15 cellular contexts compared by ENCODE assay signal in the genomic region with DNA sequence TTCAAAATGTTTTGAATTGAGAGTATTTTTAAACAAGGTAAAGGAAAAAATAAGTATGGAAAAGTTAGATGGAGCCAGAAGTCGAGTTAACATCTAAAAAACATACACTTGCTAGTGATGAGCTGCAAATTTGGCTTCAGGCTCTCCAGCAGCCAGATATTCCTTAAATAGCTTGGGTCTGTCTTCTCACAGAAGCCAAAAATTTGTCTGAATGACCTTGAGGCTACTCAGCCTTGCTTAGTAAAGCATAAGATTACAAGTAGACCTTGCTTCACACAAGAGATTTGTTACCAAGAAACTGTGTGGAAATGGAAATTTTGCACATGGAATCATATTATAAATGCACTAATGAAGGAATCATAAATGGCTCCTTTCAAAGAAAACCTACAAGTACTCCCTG. TPM values are rescaled to one million over a fixed set of nuclear protein-coding genes. Genes with fewer than 3 reads are reported as not detected.
"Had no signal": no experiment of that assay in that cellular context is flagged by ENCODE, and none has a peak within 500 bp of the region (broad histone marks: within the 10 kb centered on the region; RNA-seq: fewer than 3 reads in every experiment).

No MANE protein-coding gene starts in this region.

- H3K27ac ChIP-seq: neural progenitor cell had no signal

- H3K9ac ChIP-seq: neural progenitor cell had no signal

- H3K36me3 ChIP-seq: neural progenitor cell, ovary had no signal

- H3K9me3 ChIP-seq: ovary had no signal

- H3K27me3 ChIP-seq: neural progenitor cell, ovary had no signal

- DNase-seq: activated CD4-positive, alpha-beta T cell treated with anti-CD3 and anti-CD28 coated beads for 1 hour; activated CD4-positive, alpha-beta T cell treated with anti-CD3 and anti-CD28 coated beads, Interleukin-2, amount 50 U/mL, for 4 hours; activated naive CD4-positive, alpha-beta T cell treated with anti-CD3 and anti-CD28 coated beads for 36 hours; activated naive CD8-positive, alpha-beta T cell treated with anti-CD3 and anti-CD28 coated beads, Interleukin-2, amount 50 U/mL, for 24 hours; central memory CD4-positive, alpha-beta T cell; cortex of kidney; effector CD8-positive, alpha-beta T cell; naive B cell; stimulated activated CD4-positive, alpha-beta T cell treated with anti-CD3 and anti-CD28 coated beads, Interleukin-1b, Interleukin-23, amount 100 ng/mL, for 48 hours; T-helper 1 cell; T1000 had no signal

- H3K4me1 ChIP-seq: neural progenitor cell had no signal

- ATAC-seq: activated naive CD8-positive, alpha-beta T cell treated with anti-CD3 and anti-CD28 coated beads, Interleukin-2, amount 50 U/mL, for 24 hours; activated T-helper 17 cell treated with anti-CD3 and anti-CD28 coated beads, Interleukin-2, amount 50 U/mL, for 72 hours; SK-N-SH treated with all-trans-retinoic acid at 6 μM for 48 hours had no signal

- H3K4me3 ChIP-seq: neural progenitor cell, ovary had no signal

RNA-seq across cellular contexts. Expression of a gene that starts 40.8 kb away (rescaled TPM):
- total RNA-seq: activated naive CD4-positive, alpha-beta T cell treated with anti-CD3 and anti-CD28 coated beads for 36 hours; activated T-helper 17 cell treated with anti-CD3 and anti-CD28 coated beads, Interleukin-2, amount 50 U/mL, for 72 hours had no signal
